Comparison of ENCODE assay signal across 28 cellular contexts in the genomic region with DNA sequence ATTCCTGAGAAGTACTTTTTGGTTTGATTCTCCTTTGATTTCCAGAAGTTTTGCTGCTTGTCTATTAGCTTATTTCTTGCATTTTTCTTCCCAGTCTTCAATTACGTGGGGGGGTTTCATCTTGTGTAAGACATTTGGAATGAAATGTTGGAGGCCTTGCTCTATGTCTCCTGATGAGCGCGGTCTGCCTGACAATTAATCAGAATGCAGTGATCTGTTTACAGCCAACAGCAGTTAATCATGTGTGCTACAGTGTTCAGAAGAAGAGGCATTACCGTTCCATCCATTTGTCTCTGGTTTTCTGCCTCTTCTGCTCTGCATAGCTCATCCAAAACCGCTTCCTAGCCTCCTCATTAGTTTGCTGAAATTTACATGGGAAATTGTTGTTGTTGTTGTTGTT.
"Had no signal": no experiment of that assay in that cellular context is flagged by ENCODE, and none has a peak within 500 bp of the region (broad histone marks: within the 10 kb centered on the region; RNA-seq: fewer than 3 reads in every experiment).

No MANE protein-coding gene starts in this region.

- H3K4me1 ChIP-seq: neural progenitor cell, parathyroid adenoma, psoas muscle, right lobe of liver, sigmoid colon, stomach, thyroid gland, tibial nerve, upper lobe of left lung, vagina had no signal

- H3K27me3 ChIP-seq: neural progenitor cell, ovary, right lobe of liver, sigmoid colon, stomach, thyroid gland, tibial nerve, upper lobe of left lung, vagina had no signal

- H3K9me3 ChIP-seq: ovary, psoas muscle, right lobe of liver, stomach, thoracic aorta, thyroid gland, vagina had no signal

- H3K36me3 Mint-ChIP-seq: natural killer cell treated with Interleukin-12 subunit alpha and Interleukin-12 subunit beta and Interleukin-15 and Interleukin-18, amount 100 ng/mL, for 72 hours; neural progenitor cell; stimulated activated effector memory CD8-positive, alpha-beta T cell treated with anti-CD3 and anti-CD28 coated beads, Interleukin-12 subunit alpha, Interleukin-12 subunit beta, amount 100 ng/mL, for 72 hours; stimulated activated naive B cell treated with anti-CD40 and anti-IgM and Interleukin-4, amounts not matched to agents 10 μg/mL and 1 μg/mL and 100 μg/mL, for 72 hours had no signal

- H3K4me3 ChIP-seq: neural progenitor cell, ovary, psoas muscle, right lobe of liver, sigmoid colon, stomach, thoracic aorta, thyroid gland, tibial nerve, upper lobe of left lung, vagina had no signal

- H3K9ac ChIP-seq: neural progenitor cell, parathyroid adenoma had no signal

- H3K27ac Mint-ChIP-seq: natural killer cell treated with Interleukin-12 subunit alpha and Interleukin-12 subunit beta and Interleukin-15 and Interleukin-18, amount 100 ng/mL, for 72 hours; neural progenitor cell; progenitor cell of endocrine pancreas; stimulated activated effector memory CD8-positive, alpha-beta T cell treated with anti-CD3 and anti-CD28 coated beads, Interleukin-12 subunit alpha, Interleukin-12 subunit beta, amount 100 ng/mL, for 72 hours; stimulated activated naive B cell treated with anti-CD40 and anti-IgM and Interleukin-4, amounts not matched to agents 10 μg/mL and 1 μg/mL and 100 μg/mL, for 72 hours; stimulated activated naive CD8-positive, alpha-beta T cell treated with anti-CD3 and anti-CD28 coated beads, Interleukin-15, Interleukin-2, amounts not matched to agents 100 ng/mL and 50 ng/mL, for 24 hours had no signal

- H3K27ac ChIP-seq: neural progenitor cell, ovary, parathyroid adenoma, psoas muscle, right lobe of liver, sigmoid colon, stomach, thoracic aorta, thyroid gland, tibial nerve, upper lobe of left lung, vagina had no signal

- H3K4me2 ChIP-seq: neural progenitor cell had no signal

- H3K79me2 ChIP-seq: parathyroid adenoma had no signal

- DNase-seq: occipital lobe; ovary; posterior cingulate gyrus; psoas muscle; right cardiac atrium; right lobe of liver; sigmoid colon; small intestine; stimulated activated CD4-positive, alpha-beta T cell treated with anti-CD3 and anti-CD28 coated beads, Interleukin-15, amount 100 ng/mL, for 24 hours; stimulated activated CD4-positive, alpha-beta T cell treated with anti-CD3 and anti-CD28 coated beads, Interleukin-2, amount 100 ng/mL, for 24 hours; stimulated activated CD4-positive, alpha-beta T cell treated with anti-CD3 and anti-CD28 coated beads, Interleukin-2, amount 100 ng/mL, for 48 hours; stimulated activated CD4-positive, alpha-beta T cell treated with anti-CD3 and anti-CD28 coated beads, Interleukin-4, amount 100 ng/mL, for 24 hours; stimulated activated naive B cell treated with anti-CD40 and anti-IgM and Interleukin-4, amounts not matched to agents 10 μg/mL and 1 μg/mL and 100 μg/mL, for 72 hours; stimulated activated naive CD4-positive, alpha-beta T cell treated with Interleukin-2 at 50 U/mL for 16 hours; stomach; thyroid gland; trophoblast cell; upper lobe of left lung had no signal

- H3K36me3 ChIP-seq: neural progenitor cell, ovary, right lobe of liver, sigmoid colon, stomach, thoracic aorta, thyroid gland, tibial nerve, upper lobe of left lung, vagina had no signal

- ATAC-seq: natural killer cell treated with Interleukin-12 subunit alpha and Interleukin-12 subunit beta and Interleukin-15 and Interleukin-18, amount 100 ng/mL, for 72 hours; psoas muscle; right cardiac atrium; right lobe of liver; stimulated activated effector memory CD8-positive, alpha-beta T cell treated with anti-CD3 and anti-CD28 coated beads, Interleukin-12 subunit alpha, Interleukin-12 subunit beta, amount 100 ng/mL, for 72 hours; stimulated activated naive B cell treated with anti-CD40 and anti-IgM and Interleukin-4, amounts not matched to agents 10 μg/mL and 1 μg/mL and 100 μg/mL, for 72 hours had no signal

- H2AFZ ChIP-seq: neural progenitor cell, parathyroid adenoma had no signal

- FAIRE-seq: small intestine, urothelium cell line had no signal
